ENCODE assay signal across 33 cellular contexts in the genomic region with DNA sequence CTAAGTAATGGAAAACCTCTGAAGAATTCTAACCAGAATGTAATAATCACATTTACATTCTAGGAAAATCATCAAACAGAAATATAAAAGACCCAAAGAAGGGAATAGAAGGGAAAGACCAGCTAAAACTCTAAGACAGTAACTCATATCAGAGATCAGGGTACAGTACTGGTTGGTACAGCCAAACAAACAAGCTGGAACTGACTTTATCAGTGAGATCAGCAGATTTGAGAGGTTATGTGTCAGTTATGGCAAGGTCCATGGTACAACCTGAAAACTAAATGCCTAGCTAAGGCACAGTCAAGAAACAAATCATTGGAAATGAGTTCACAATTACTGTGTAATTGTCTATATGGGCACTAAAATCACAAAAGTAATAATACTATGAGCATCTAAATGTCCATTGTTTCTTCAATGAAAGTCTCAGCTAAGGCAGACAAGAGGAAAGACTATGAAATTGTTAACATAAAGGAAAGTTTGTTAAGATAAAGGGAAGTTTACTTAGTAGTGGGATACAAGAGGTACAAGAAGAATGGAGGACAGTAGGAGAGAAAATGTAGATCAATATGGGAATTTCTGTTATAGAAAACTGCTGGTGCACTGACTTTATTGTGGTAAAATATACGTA.
DNase-seq lines count a peak whose midpoint lies in the region; ATAC-seq, FAIRE-seq and TF ChIP-seq lines count a peak whose summit lies in the region.
"Had no signal": no experiment of that assay in that cellular context is flagged by ENCODE, and none has a peak within 500 bp of the region (broad histone marks: within the 10 kb centered on the region; RNA-seq: fewer than 3 reads in every experiment).

No MANE protein-coding gene starts in this region.

- peaks cover 18% of the 10 kb centered on the region for H3K36me3 Mint-ChIP-seq in central memory CD8-positive, alpha-beta T cell (ENCODE audit: insufficient read depth)

- CTCF ChIA-PET in SK-N-SH (lab: Yijun Ruan, JAX), result interaction anchor here (0.7 to 0.9 kb wide), 2 partner anchors 21 to 90 kb away, joined by 3 read pairs; no protein-coding TSS in a partner anchor

- H3K9me3 ChIP-seq in SK-N-SH (no peaks in the 10 kb centered on the region), liver (ENCODE audit: control insufficient read depth in 4 of 4, low read length in 3 of 4) (no peaks in the 10 kb centered on the region)
- H3K9me3 ChIP-seq: BLaER1, lower lobe of right lung had no signal

- H3K79me2 ChIP-seq in SK-N-SH (ENCODE audit: insufficient read depth), result peaks cover 38% of the 10 kb centered on the region

- no peak overlapping the region for H3K4me3 ChIP-seq in SK-N-SH (ENCODE audit: low read depth in 2 of 2, low read length in 1 of 2)
- no peak overlapping the region for H3K4me3 ChIP-seq in liver (ENCODE audit: low read depth in 1 of 3, low read length in 3 of 3)
- H3K4me3 ChIP-seq: BLaER1, lower lobe of right lung had no signal

- TF ChIP-seq CTCF in SK-N-SH (IDR thresholded peaks at IDR 0.05), result no peak
- no peak for TF ChIP-seq CTCF in liver (IDR thresholded peaks at IDR 0.05; ENCODE audit: low read depth, low read length, missing input control)

- H3K9ac ChIP-seq in SK-N-SH (no peak overlapping the region), liver (ENCODE audit: low read depth in 1 of 2, low read length in 2 of 2) (no peak overlapping the region)
- H3K9ac ChIP-seq: BLaER1 had no signal

- H3F3A ChIP-seq in SK-N-SH (replicated peaks; ENCODE audit: insufficient read depth), result peaks cover 7% of the 10 kb centered on the region

- H3K27ac Mint-ChIP-seq in central memory CD8-positive, alpha-beta T cell (ENCODE audit: low read depth), result peak overlapping the region; percentile 47
- H3K27ac Mint-ChIP-seq: progenitor cell of endocrine pancreas, type B pancreatic cell had no signal

- no peaks in the 10 kb centered on the region for H3K9me2 ChIP-seq in SK-N-SH

- 100% methylated on average over 1 of the region's 1 CpG for WGBS in SK-N-SH (ENCODE audit: low lambda C conversion rate)
- 98% methylated on average over 1 of the region's 1 CpG for WGBS in liver

- ATAC-seq in central memory CD8-positive, alpha-beta T cell (replicated peaks; ENCODE audit: extremely low read depth, poor library complexity, severe bottlenecking), result no peak
- ATAC-seq in HG03460 (IDR thresholded peaks at IDR 0.05; ENCODE audit: unreplicated experiment) (no peak), GM19023 (IDR thresholded peaks at IDR 0.05; ENCODE audit: unreplicated experiment) (no peak)
- ATAC-seq: effector memory CD8-positive, alpha-beta T cell; lower lobe of right lung; naive thymus-derived CD8-positive, alpha-beta T cell had no signal

- no peak overlapping the region for H2AFZ ChIP-seq in SK-N-SH (ENCODE audit: low read depth)

- H3K27me3 ChIP-seq in SK-N-SH (ENCODE audit: insufficient read depth), result no peaks in the 10 kb centered on the region
- H3K27me3 ChIP-seq in liver (ENCODE audit: control insufficient read depth in 4 of 4, insufficient read depth in 4 of 4, low read length in 3 of 4), result no peaks in the 10 kb centered on the region
- H3K27me3 ChIP-seq: BLaER1 had no signal

- peak; percentile 31 for FAIRE-seq in GM19239 (lab: Jason Lieb, UNC)
- FAIRE-seq: GM12892, HTR-8/SVneo had no signal

- peaks cover 30% of the 10 kb centered on the region for H3K4me1 Mint-ChIP-seq in central memory CD8-positive, alpha-beta T cell

- H3K4me3 Mint-ChIP-seq in central memory CD8-positive, alpha-beta T cell, result no peak overlapping the region
- H3K4me3 Mint-ChIP-seq: naive thymus-derived CD8-positive, alpha-beta T cell; type B pancreatic cell had no signal

- POLR2A ChIA-PET in SK-N-SH (lab: Yijun Ruan, JAX), result no interaction called here

- TF ChIP-seq RAD21 in SK-N-SH (IDR thresholded peaks at IDR 0.05; ENCODE audit: low read length) (no peak), liver (IDR thresholded peaks at IDR 0.05) (no peak)

- DNase-seq in GM19239 (ENCODE audit: insufficient read length, low spot score) (no peak), SK-N-SH (no peak), H4 (ENCODE audit: low spot score) (no peak)
- no peak for DNase-seq in central memory CD8-positive, alpha-beta T cell (ENCODE audit: low spot score in 2 of 2)
- DNase-seq in stimulated activated CD4-positive, alpha-beta T cell treated with anti-CD3 and anti-CD28 coated beads, Interleukin-4, amount 100 ng/mL, for 4 hours, result no peak
- DNase-seq: activated CD4-positive, alpha-beta T cell treated with anti-CD3 and anti-CD28 coated beads, Interleukin-2, amount 50 U/mL, for 48 hours; activated CD8-positive, alpha-beta memory T cell treated with anti-CD3 and anti-CD28 coated beads, Interleukin-2, amount 50 U/mL, for 4 hours; activated naive CD4-positive, alpha-beta T cell treated with anti-CD3 and anti-CD28 coated beads, Interleukin-2, amount 50 U/mL, for 16 hours; aorta; caudate nucleus; effector memory CD8-positive, alpha-beta T cell; head of caudate nucleus; KBM-7; kidney; lower lobe of right lung; MM.1S; naive thymus-derived CD8-positive, alpha-beta T cell; NCI-H1105 treated with DMSO at 0.1 percent for 48 hours; NCI-H187 treated with DMSO at 0.1 percent for 48 hours; NCI-H2171; NCI-H510A; nucleus accumbens; SIG-M5; stimulated activated CD4-positive, alpha-beta T cell treated with anti-CD3 and anti-CD28 coated beads, Interleukin-15, amount 100 ng/mL, for 24 hours; stimulated activated naive CD4-positive, alpha-beta T cell had no signal

- no peaks in the 10 kb centered on the region for H3K27me3 Mint-ChIP-seq in central memory CD8-positive, alpha-beta T cell
- H3K27me3 Mint-ChIP-seq: effector memory CD8-positive, alpha-beta T cell; naive thymus-derived CD8-positive, alpha-beta T cell; progenitor cell of endocrine pancreas; type B pancreatic cell had no signal

- H3K4me1 ChIP-seq in SK-N-SH (ENCODE audit: control insufficient read depth in 1 of 2, insufficient read depth in 2 of 2, low read depth in 1 of 2, low read length in 1 of 2) (peaks cover 6 to 9% of the 10 kb centered on the region in 2 experiments; a peak in 2 of 4 replicates), liver (ENCODE audit: control insufficient read depth in 4 of 4, insufficient read depth in 4 of 4, low read length in 3 of 4) (peaks cover 2 to 10% (median 7%) of the 10 kb centered on the region in 4 donors)
- H3K4me1 ChIP-seq: lower lobe of right lung had no signal

- H3K4me2 ChIP-seq in SK-N-SH, result no peak overlapping the region
- H3K4me2 ChIP-seq: BLaER1 had no signal

- H4K20me1 ChIP-seq in SK-N-SH (ENCODE audit: insufficient read depth), result no peaks in the 10 kb centered on the region

- peaks cover 19 to 46% of the 10 kb centered on the region in 2 experiments for H3K36me3 ChIP-seq in SK-N-SH (replicated peaks in 1 of 2; ENCODE audit: control insufficient read depth in 1 of 2, insufficient read depth in 2 of 2, low read length in 1 of 2)
- H3K36me3 ChIP-seq in liver (ENCODE audit: control insufficient read depth in 4 of 4, insufficient read depth in 3 of 4, low read depth in 1 of 4, low read length in 3 of 4), result peaks cover 0 to 7% (median 2%) of the 10 kb centered on the region in 4 donors

- peak overlapping the region in 1 of 2 experiments; percentile 41; a peak in 1 of 4 replicates for H3K27ac ChIP-seq in SK-N-SH (ENCODE audit: low read depth in 2 of 2, low read length in 1 of 2)
- H3K27ac ChIP-seq in liver (ENCODE audit: low read depth in 1 of 2, low read length in 2 of 2), result no peak overlapping the region
- H3K27ac ChIP-seq: BLaER1, lower lobe of right lung had no signal

- H3K9me3 Mint-ChIP-seq in central memory CD8-positive, alpha-beta T cell, result no peaks in the 10 kb centered on the region
- H3K9me3 Mint-ChIP-seq: effector memory CD8-positive, alpha-beta T cell; naive thymus-derived CD8-positive, alpha-beta T cell; type B pancreatic cell had no signal

- TF ChIP-seq EP300 in SK-N-SH (IDR thresholded peaks at IDR 0.05; ENCODE audit: borderline replicate concordance in 1 of 2, low read depth in 1 of 2, low read length in 1 of 2), result no peak

TF ChIP-seq in SK-N-SH, 30 proteins besides CTCF, POLR2A, EP300 and RAD21:
- no peak for TF ChIP-seq FOSL2 (IDR thresholded peaks at IDR 0.05; ENCODE audit: borderline replicate concordance, low read depth)
- TF ChIP-seq GATA2 (CRISPR knock-in tag; IDR thresholded peaks at IDR 0.05), result 0 out of 2 replicates have a peak, but pooled peaks have one; percentile 36

TF ChIP-seq in liver, 16 proteins besides CTCF, POLR2A, EP300 and RAD21:
- TF ChIP-seq FOXA2 (IDR thresholded peaks at IDR 0.05) (no peak), JUND (IDR thresholded peaks at IDR 0.05) (no peak), ATF3 (IDR thresholded peaks at IDR 0.05) (no peak), HNF4A (conservative IDR thresholded peaks at IDR 0.05) (peak; percentile 51 to 65), RXRA (IDR thresholded peaks at IDR 0.05) (peak in 1 of 2 donors; percentile 13), YY1 (IDR thresholded peaks at IDR 0.05) (no peak)
